8 cellular contexts compared by ENCODE assay signal in genomic region chr3:129230311-129231019, GRCh38. TPM values are rescaled to one million over a fixed set of nuclear protein-coding genes. Genes with fewer than 3 reads are reported as not detected.
DNase-seq lines count a peak whose midpoint lies in the region; ATAC-seq, FAIRE-seq and TF ChIP-seq lines count a peak whose summit lies in the region.

No MANE protein-coding gene starts in this region.

- H3K79me2 ChIP-seq in GM12878 (ENCODE audit: control insufficient read depth, insufficient read depth, low read length) = no peaks in the 10 kb centered on the region

- no peak overlapping the region for H3K23ac ChIP-seq in mesenchymal stem cell (ENCODE audit: low read length in 2 of 2)

- H3K36me3 ChIP-seq in GM12878 (ENCODE audit: control insufficient read depth in 2 of 2, insufficient read depth in 2 of 2, low read length in 1 of 2) (no peaks in the 10 kb centered on the region), mesenchymal stem cell (ENCODE audit: control insufficient read depth in 1 of 2, insufficient read depth in 2 of 2, low read depth in 1 of 2, low read length in 2 of 2) (no peaks in the 10 kb centered on the region)

- in situ Hi-C loops in GM12878 (cut with MboI) = no loop called here

- no peak overlapping the region for H3K4me3 ChIP-seq in GM12878
- no peak overlapping the region for H3K4me3 ChIP-seq in mesenchymal stem cell (ENCODE audit: insufficient read depth in 1 of 2, low read depth in 1 of 2, low read length in 2 of 2)

- H2BK5ac ChIP-seq in mesenchymal stem cell (ENCODE audit: low read depth, low read length, poor library complexity, severe bottlenecking) = no peak overlapping the region

- WGBS in GM12878 (ENCODE audit: insufficient coverage, insufficient replicate concordance, low lambda C conversion rate, missing lambda C conversion rate) = 13% methylated on average over 7 of the region's 7 CpGs
- 32% methylated on average over 5 of the region's 7 CpGs for WGBS in mesenchymal stem cell

- H3K9me3 ChIP-seq in GM12878 (replicated peaks; ENCODE audit: control insufficient read depth, insufficient read depth, low read length) = no peaks in the 10 kb centered on the region
- H3K9me3 ChIP-seq in mesenchymal stem cell (ENCODE audit: control insufficient read depth, low read length) = no peaks in the 10 kb centered on the region

- no peak overlapping the region for H3K14ac ChIP-seq in mesenchymal stem cell (ENCODE audit: low read length in 2 of 2)

- no peak for TF ChIP-seq POLR2A in GM12878 (IDR thresholded peaks at IDR 0.05; ENCODE audit: low read depth, low read length)
- no peak for TF ChIP-seq POLR2A in GM18505 (IDR thresholded peaks at IDR 0.05; ENCODE audit: borderline replicate concordance, extremely low read depth, insufficient read depth, insufficient read length)

- DNase-seq in Daoy (ENCODE audit: low read depth) (peak; percentile 91), NOMO-1 treated with dmso at 0.1 percent for 144 hours (lab: John Stamatoyannopoulos, UW; ENCODE audit: unreplicated experiment) (peak; percentile 91), GM12878 (ENCODE audit: low read depth, low spot score) (no peak), mesenchymal stem cell (peak; percentile 91), COLO668 (lab: John Stamatoyannopoulos, UW; ENCODE audit: unreplicated experiment) (no peak)

- RAD21 ChIA-PET in GM12878 (lab: Charles Lee; ENCODE audit: unreplicated experiment) = interaction anchor here (0.6 to 1.5 kb wide), 2 partner anchors 16 to 177 kb away, joined by 3 to 5 read pairs; no protein-coding TSS in a partner anchor

- no peak overlapping the region for H4K8ac ChIP-seq in mesenchymal stem cell (ENCODE audit: low read length)

- H3K27me3 ChIP-seq in GM12878 (replicated peaks in 1 of 2; ENCODE audit: control insufficient read depth in 2 of 2, insufficient read depth in 2 of 2, low read length in 1 of 2) = no peaks in the 10 kb centered on the region
- no peaks in the 10 kb centered on the region for H3K27me3 ChIP-seq in mesenchymal stem cell (ENCODE audit: control insufficient read depth in 1 of 2, insufficient read depth in 1 of 2, low read length in 2 of 2)

- no peaks in the 10 kb centered on the region for H3K79me1 ChIP-seq in mesenchymal stem cell (replicated peaks; ENCODE audit: low read length, poor library complexity, severe bottlenecking)

- H3K18ac ChIP-seq in mesenchymal stem cell (ENCODE audit: low read depth in 1 of 2, low read length in 2 of 2) = peak overlapping the region; percentile 15 to 37

- H3K9ac ChIP-seq in GM12878 (ENCODE audit: control insufficient read depth, insufficient read depth, low read length) = no peak overlapping the region
- H3K9ac ChIP-seq in mesenchymal stem cell (ENCODE audit: low read length) = no peak overlapping the region

- H3K4me2 ChIP-seq in GM12878 (ENCODE audit: control insufficient read depth, insufficient read depth) (no peak overlapping the region), mesenchymal stem cell (ENCODE audit: low read length, poor library complexity, severe bottlenecking) (no peak overlapping the region)

- POLR2A ChIA-PET in GM12878 (lab: Charles Lee) = interaction anchor here (0.7 to 1.5 kb wide), 2 partner anchors 45 to 1447 kb away, joined by 3 to 4 read pairs; no protein-coding TSS in a partner anchor

- CTCF ChIA-PET in GM12878 (lab: Yijun Ruan, JAX) = interaction anchor here (1.2 to 2.5 kb wide), 3 partner anchors 15 to 260 kb away, joined by 5 to 12 read pairs (median 6); no protein-coding TSS in a partner anchor

- no peak for FAIRE-seq in GM12878 (lab: Jason Lieb, UNC)

- TF ChIP-seq EP300 in GM12878 (IDR thresholded peaks at IDR 0.05; ENCODE audit: borderline replicate concordance in 1 of 2, control insufficient read depth in 1 of 2, low read depth in 2 of 2, low read length in 2 of 2) = no peak

- H2AFZ ChIP-seq in GM12878 (ENCODE audit: control insufficient read depth, low read depth, low read length) (no peak overlapping the region), mesenchymal stem cell (ENCODE audit: low read depth, low read length) (peak overlapping the region; percentile 54)

- TF ChIP-seq RAD21 in GM12878 (IDR thresholded peaks at IDR 0.05; ENCODE audit: insufficient read depth, low read depth, low read length) = no peak

- H2BK15ac ChIP-seq in mesenchymal stem cell (ENCODE audit: low read depth, poor library complexity, severe bottlenecking) = no peak overlapping the region

- peak overlapping the region in 1 of 2 experiments; percentile 9 for H2BK12ac ChIP-seq in mesenchymal stem cell (ENCODE audit: low read length in 2 of 2)

- ATAC-seq in GM12878 (peak; percentile 52), GM21723 (IDR thresholded peaks at IDR 0.05; ENCODE audit: unreplicated experiment) (no peak), GM18517 (IDR thresholded peaks at IDR 0.05; ENCODE audit: unreplicated experiment) (no peak), GM18505 (IDR thresholded peaks at IDR 0.05; ENCODE audit: unreplicated experiment) (no peak)

- H4K20me1 ChIP-seq in GM12878 (ENCODE audit: control insufficient read depth, insufficient read depth) = no peaks in the 10 kb centered on the region

- BruUV-seq in GM12878 (replicated peaks; lab: Mats Ljungman, UMichigan) = no TSS peak

- no peak overlapping the region for H4K91ac ChIP-seq in mesenchymal stem cell (ENCODE audit: low read length)

- H3K4me1 ChIP-seq in GM12878 (ENCODE audit: control insufficient read depth, insufficient read depth, low read length) = peaks cover 7% of the 10 kb centered on the region
- H3K4me1 ChIP-seq in mesenchymal stem cell (ENCODE audit: control insufficient read depth, insufficient read depth, low read depth, low read length) = peaks cover 12% of the 10 kb centered on the region

- intact Hi-C loops in GM12878 (cut with micrococcal nuclease; ENCODE audit: unreplicated experiment) = no loop called here

- H3K27ac ChIP-seq in GM12878 (ENCODE audit: control insufficient read depth, insufficient read depth) (no peak overlapping the region), mesenchymal stem cell (ENCODE audit: low read length, poor library complexity, severe bottlenecking) (no peak overlapping the region)

- SMC1A ChIA-PET in GM12878 (lab: Charles Lee; ENCODE audit: uncharacterized antibody, unreplicated experiment) = interaction anchor here (1.2 kb wide), 1 partner anchor 177 kb away, joined by 3 read pairs; no protein-coding TSS in a partner anchor

- H3K4ac ChIP-seq in mesenchymal stem cell (ENCODE audit: low read depth in 1 of 2, low read length in 2 of 2) = no peak overlapping the region

- H2BK120ac ChIP-seq in mesenchymal stem cell (ENCODE audit: low read depth, low read length) = no peak overlapping the region

- H2AK5ac ChIP-seq in mesenchymal stem cell (ENCODE audit: low read length, severe bottlenecking) = no peak overlapping the region

- TF ChIP-seq CTCF in GM12878 (IDR thresholded peaks at IDR 0.05 in 2 of 3, conservative IDR thresholded peaks at IDR 0.05 in 1 of 3; ENCODE audit: control insufficient read depth in 2 of 3, extremely low read depth in 1 of 3, insufficient read depth in 1 of 3, low read depth in 3 of 3, low read length in 3 of 3) = no peak

RNA-seq across cellular contexts. Expression of gene COPG1, which starts 18.9 kb away (rescaled TPM):
- 215 and 218 TPM in 2 replicates for total RNA-seq in Daoy (2014; rRNA removed; shearing (Covaris generic))
- 130 and 152 TPM in 2 replicates for total RNA-seq in GM12878 (2013; cell fraction: nucleolus; rRNA removed)
- total RNA-seq in GM12878 (2014; rRNA removed) (106 and 118 TPM in 2 replicates), GM12878 (2014; rRNA removed; fragmentation: Illumina TruSeq; extraction: Trizol) (80.5 and 87.2 TPM in 2 replicates), GM12878 (2021) (128 and 138 TPM in 2 replicates)
- polyA plus RNA-seq in GM12878 (2011; ENCODE audit: low read depth) = 84.4 TPM
- polyA plus RNA-seq in GM12878 (2011; rRNA removed) (43.8 and 66.8 TPM in 2 replicates), GM12878 (2014; fragmentation: Illumina TruSeq; extraction: Trizol) (62.0 and 78.1 TPM in 2 replicates), GM12878 (2014; fragmentation: Nextera tagmentation; extraction: Ambion mirVana) (100 to 1,000 TPM in 1 of 2 experiments, 10 to 100 TPM in 1; 54.8 to 102 TPM), GM12878 (2014; rRNA removed) (61.7 and 77.7 TPM in 2 replicates), GM12878 (2016; fragmentation: Nextera tagmentation; extraction: Ambion mirVana) (100 to 1,000 TPM; 131 to 143 TPM)
- polyA plus RNA-seq in GM12878 (2011; cell fraction: cytosol; rRNA removed) = 52.8 and 55.7 TPM in 2 replicates
- polyA plus RNA-seq in GM12878 (2011; cell fraction: nucleus; rRNA removed) = 110 and 115 TPM in 2 replicates
- 122 and 138 TPM in 2 replicates for polyA plus RNA-seq in GM12878 (2012)
- polyA minus RNA-seq in GM12878 (2011; rRNA and poly(A)+ RNA removed) = 134 and 157 TPM in 2 replicates
- 54.0 and 57.0 TPM in 2 replicates for polyA minus RNA-seq in GM12878 (2011; cell fraction: cytosol; rRNA and poly(A)+ RNA removed)
- 63.6 and 90.8 TPM in 2 replicates for polyA minus RNA-seq in GM12878 (2011; cell fraction: nucleus; rRNA and poly(A)+ RNA removed)
- polyA plus RNA-seq in mesenchymal stem cell (2013, experiment 1 of 2) = 116 TPM
- 110 TPM for polyA plus RNA-seq in mesenchymal stem cell (2013, experiment 2 of 2)

RNA-seq across cellular contexts. Expression of gene CNBP, which starts 46.8 kb away (rescaled TPM):
- 520 and 547 TPM in 2 replicates for total RNA-seq in Daoy (2014; rRNA removed; shearing (Covaris generic))
- 109 and 114 TPM in 2 replicates for total RNA-seq in GM12878 (2013; cell fraction: nucleolus; rRNA removed)
- total RNA-seq in GM12878 (2014; rRNA removed) (300 and 328 TPM in 2 replicates), GM12878 (2014; rRNA removed; fragmentation: Illumina TruSeq; extraction: Trizol) (341 and 350 TPM in 2 replicates), GM12878 (2021) (340 and 342 TPM in 2 replicates)
- polyA plus RNA-seq in GM12878 (2011; ENCODE audit: low read depth) = 223 TPM
- polyA plus RNA-seq in GM12878 (2011; rRNA removed) (468 and 566 TPM in 2 replicates), GM12878 (2014; fragmentation: Illumina TruSeq; extraction: Trizol) (409 and 473 TPM in 2 replicates), GM12878 (2014; fragmentation: Nextera tagmentation; extraction: Ambion mirVana) (100 to 1,000 TPM; 618 to 719 TPM), GM12878 (2014; rRNA removed) (362 and 390 TPM in 2 replicates), GM12878 (2016; fragmentation: Nextera tagmentation; extraction: Ambion mirVana) (100 to 1,000 TPM; 618 to 628 TPM)
- 345 and 364 TPM in 2 replicates for polyA plus RNA-seq in GM12878 (2011; cell fraction: cytosol; rRNA removed)
- 187 and 210 TPM in 2 replicates for polyA plus RNA-seq in GM12878 (2011; cell fraction: nucleus; rRNA removed)
- 273 and 335 TPM in 2 replicates for polyA plus RNA-seq in GM12878 (2012)
- polyA minus RNA-seq in GM12878 (2011; rRNA and poly(A)+ RNA removed) = 313 and 389 TPM in 2 replicates
- 104 and 110 TPM in 2 replicates for polyA minus RNA-seq in GM12878 (2011; cell fraction: cytosol; rRNA and poly(A)+ RNA removed)
- 49.8 and 61.3 TPM in 2 replicates for polyA minus RNA-seq in GM12878 (2011; cell fraction: nucleus; rRNA and poly(A)+ RNA removed)
- polyA plus RNA-seq in mesenchymal stem cell (2013, experiment 1 of 2) = 119 TPM
- 118 TPM for polyA plus RNA-seq in mesenchymal stem cell (2013, experiment 2 of 2)

RNA-seq across cellular contexts. Expression of gene HMCES, which starts 48.2 kb away (rescaled TPM):
- 30.0 and 35.8 TPM in 2 replicates for total RNA-seq in Daoy (2014; rRNA removed; shearing (Covaris generic))
- 10.9 and 12.1 TPM in 2 replicates for total RNA-seq in GM12878 (2013; cell fraction: nucleolus; rRNA removed)
- 16.7 and 22.7 TPM in 2 replicates for total RNA-seq in GM12878 (2014; rRNA removed)
- total RNA-seq in GM12878 (2014; rRNA removed; fragmentation: Illumina TruSeq; extraction: Trizol) = 11.9 and 12.4 TPM in 2 replicates
- 25.5 and 33.4 TPM in 2 replicates for total RNA-seq in GM12878 (2021)
- 26.7 TPM for polyA plus RNA-seq in GM12878 (2011; ENCODE audit: low read depth)
- 21.3 and 42.6 TPM in 2 replicates for polyA plus RNA-seq in GM12878 (2011; rRNA removed)
- 32.3 and 40.7 TPM in 2 replicates for polyA plus RNA-seq in GM12878 (2011; cell fraction: cytosol; rRNA removed)
- 25.4 and 27.4 TPM in 2 replicates for polyA plus RNA-seq in GM12878 (2011; cell fraction: nucleus; rRNA removed)
- polyA plus RNA-seq in GM12878 (2012) = 37.0 and 40.2 TPM in 2 replicates
- polyA plus RNA-seq in GM12878 (2014; fragmentation: Illumina TruSeq; extraction: Trizol) = 29.6 and 31.2 TPM in 2 replicates
- polyA plus RNA-seq in GM12878 (2014; fragmentation: Nextera tagmentation; extraction: Ambion mirVana) = 10 to 100 TPM; 17.2 to 18.5 TPM
- 21.9 and 25.0 TPM in 2 replicates for polyA plus RNA-seq in GM12878 (2014; rRNA removed)
- 10 to 100 TPM; 45.3 to 49.8 TPM for polyA plus RNA-seq in GM12878 (2016; fragmentation: Nextera tagmentation; extraction: Ambion mirVana)
- polyA minus RNA-seq in GM12878 (2011; rRNA and poly(A)+ RNA removed) = 18.5 and 21.4 TPM in 2 replicates
- 7.8 and 12.6 TPM in 2 replicates for polyA minus RNA-seq in GM12878 (2011; cell fraction: cytosol; rRNA and poly(A)+ RNA removed)
- polyA minus RNA-seq in GM12878 (2011; cell fraction: nucleus; rRNA and poly(A)+ RNA removed) = 4.6 and 8.3 TPM in 2 replicates
- polyA plus RNA-seq in mesenchymal stem cell (2013, experiment 1 of 2) = 13.3 TPM
- polyA plus RNA-seq in mesenchymal stem cell (2013, experiment 2 of 2) = 13.8 TPM

Comparison
In these comparisons a context has a peak if more than half of its experiments do, and no peak if none do; other contexts are left out.
1. DNase-seq: peak in Daoy (single experiment), NOMO-1 treated with dmso at 0.1 percent for 144 hours (single experiment) and mesenchymal stem cell (single experiment); none in GM12878 (single experiment) and COLO668 (single experiment).